ENCODE assay signal across 18 cellular contexts in the genomic region with DNA sequence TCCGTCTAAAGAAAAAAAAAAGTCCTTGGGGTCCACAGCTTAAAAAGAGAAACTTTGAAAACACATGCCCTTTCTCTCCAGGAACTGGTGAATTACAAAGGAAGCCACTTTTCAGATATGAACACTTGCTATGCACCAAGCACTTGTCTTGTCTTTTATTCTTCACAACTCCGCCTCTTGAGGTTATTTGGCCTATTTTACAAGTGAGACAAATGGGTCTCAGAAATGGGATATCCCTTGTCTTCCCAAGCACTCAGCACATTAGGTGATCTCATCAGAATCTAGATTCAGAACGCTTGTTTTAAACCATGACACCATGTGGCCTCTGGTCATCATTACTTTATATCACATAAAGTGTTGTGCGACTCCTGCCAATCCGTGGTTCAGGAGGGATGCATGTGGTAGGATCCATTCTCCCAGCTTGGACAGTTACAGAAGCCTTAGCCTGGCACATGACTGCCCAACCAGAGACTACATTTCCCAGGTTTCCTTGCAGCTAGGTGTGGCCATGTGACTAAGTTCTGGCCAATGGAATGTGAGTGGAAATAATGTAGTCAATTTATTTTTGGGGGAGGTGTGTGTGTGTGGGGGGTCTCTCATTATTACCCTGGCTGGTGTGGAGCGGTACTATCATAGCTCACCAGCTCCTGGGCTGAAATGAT. TPM values are rescaled to one million over a fixed set of nuclear protein-coding genes. Genes with fewer than 3 reads are reported as not detected.
DNase-seq lines count a peak whose midpoint lies in the region; ATAC-seq and TF ChIP-seq lines count a peak whose summit lies in the region.
"Had no signal": no experiment of that assay in that cellular context is flagged by ENCODE, and none has a peak within 500 bp of the region (broad histone marks: within the 10 kb centered on the region; RNA-seq: fewer than 3 reads in every experiment).

No MANE protein-coding gene starts in this region.

- H3K27ac ChIP-seq in HCT116 (ENCODE audit: low read depth, low read length) (no peak overlapping the region), sigmoid colon (no peak overlapping the region)
- H3K27ac ChIP-seq: hepatocyte, SJSA1, VCaP had no signal

- no peaks in the 10 kb centered on the region for H3K79me2 ChIP-seq in HCT116 (ENCODE audit: insufficient read depth, low read length)
- H3K79me2 ChIP-seq: hepatocyte had no signal

- no peak overlapping the region for H2AFZ ChIP-seq in HCT116 (ENCODE audit: low read depth, low read length, poor library complexity, severe bottlenecking)
- H2AFZ ChIP-seq: hepatocyte had no signal

- POLR2A ChIA-PET in HCT116 (lab: Charles Lee) = interaction anchor here (0.9 kb wide), 1 partner anchor 181 kb away, joined by 3 read pairs; the partner anchor contains the start of gene NUP62

- intact Hi-C loops in HCT116 (cut with micrococcal nuclease) = no loop called here
- intact Hi-C loops in sigmoid colon (cut with DNase I) = no loop called here

- H3K4me1 ChIP-seq in HCT116 (ENCODE audit: control insufficient read depth in 1 of 2, insufficient read depth in 2 of 2, low read length in 2 of 2) = peaks cover 4 to 18% of the 10 kb centered on the region in 2 experiments; a peak in 3 of 4 replicates
- H3K4me1 ChIP-seq in sigmoid colon = no peaks in the 10 kb centered on the region
- H3K4me1 ChIP-seq: BE2C had no signal

- no peak for TF ChIP-seq EP300 in sigmoid colon (IDR thresholded peaks at IDR 0.05)

- H3K9ac ChIP-seq in HCT116 (ENCODE audit: low read length) = no peak overlapping the region

- WGBS in sigmoid colon, 2 donors = 76 to 88% methylated on average over 6 of the region's 6 CpGs

- TF ChIP-seq POLR2A in HCT116 (IDR thresholded peaks at IDR 0.05; ENCODE audit: borderline replicate concordance, extremely low read depth, insufficient read depth, insufficient read length) (no peak), sigmoid colon (IDR thresholded peaks at IDR 0.05) (no peak)

- H3K4me2 ChIP-seq in HCT116 (ENCODE audit: low read length) = no peak overlapping the region
- H3K4me2 ChIP-seq: hepatocyte had no signal

- no peaks in the 10 kb centered on the region for H3K9me2 ChIP-seq in HCT116 (ENCODE audit: insufficient read depth)

- H3K36me3 ChIP-seq in HCT116 (ENCODE audit: control insufficient read depth in 1 of 2, insufficient read depth in 2 of 2, low read length in 2 of 2) (no peaks in the 10 kb centered on the region), sigmoid colon (no peaks in the 10 kb centered on the region)
- H3K36me3 ChIP-seq: BE2C, SJSA1 had no signal

- ATAC-seq in HCT116 (peak; percentile 54), GM21515 (IDR thresholded peaks at IDR 0.05; ENCODE audit: unreplicated experiment) (no peak)

- no peak for TF ChIP-seq CTCF in HCT116 (IDR thresholded peaks at IDR 0.05 in 2 of 3, conservative IDR thresholded peaks at IDR 0.05 in 1 of 3; ENCODE audit: borderline replicate concordance in 1 of 3, insufficient read depth in 1 of 3, low read depth in 2 of 3, low read length in 2 of 3)
- TF ChIP-seq CTCF in sigmoid colon (IDR thresholded peaks at IDR 0.05) = no peak

- CTCF ChIA-PET in HCT116 (lab: Charles Lee) = no interaction called here

- DNase-seq in AG08395 (ENCODE audit: low spot score) (peak; percentile 37), HCT116 (ENCODE audit: low read depth, low spot score) (peak; percentile 27), astrocyte of the hippocampus (ENCODE audit: low read depth, low spot score) (peak; percentile 29), iPS-NIHi7 (ENCODE audit: extremely low spot score) (peak; percentile 45), COR-L47 (lab: John Stamatoyannopoulos, UW) (no peak), GM19238 (ENCODE audit: insufficient read length, low spot score) (no peak), sigmoid colon (no peak)
- DNase-seq: activated T-cell treated with anti-CD3 and anti-CD28 coated beads for 4 hours; BE2C; effector CD4-positive, alpha-beta T cell; NCI-H1694; NCI-H69; stimulated activated CD4-positive, alpha-beta T cell treated with anti-CD3 and anti-CD28 coated beads, Interleukin-4, amount 100 ng/mL, for 4 hours had no signal

- H3K4me3 ChIP-seq in HCT116 (replicated peaks in 1 of 2; ENCODE audit: low read depth in 1 of 2, low read length in 2 of 2) (no peak overlapping the region), sigmoid colon (no peak overlapping the region)
- H3K4me3 ChIP-seq: hepatocyte, SJSA1 had no signal

- RAD21 ChIA-PET in HCT116 (lab: Charles Lee; ENCODE audit: low non-redundant PET in 1 of 2, low total read pairs in 2 of 2, uncharacterized antibody in 2 of 2, unreplicated experiment in 2 of 2) = no interaction called here

- TF ChIP-seq RAD21 in HCT116 (IDR thresholded peaks at IDR 0.05; ENCODE audit: low read depth) = no peak

- no peaks in the 10 kb centered on the region for H4K20me1 ChIP-seq in HCT116 (ENCODE audit: insufficient read depth)

- BruUV-seq in HCT116 (replicated peaks; lab: Mats Ljungman, UMichigan) = no TSS peak

- H3K9me3 ChIP-seq in HCT116 (ENCODE audit: control insufficient read depth in 1 of 2, insufficient read depth in 1 of 2, low read depth in 1 of 2, low read length in 2 of 2) (no peaks in the 10 kb centered on the region), sigmoid colon (no peaks in the 10 kb centered on the region)
- H3K9me3 ChIP-seq: BE2C had no signal

- H3K27me3 ChIP-seq in HCT116 (ENCODE audit: insufficient read depth, low read length) (no peaks in the 10 kb centered on the region), sigmoid colon (peaks cover 0 to 6% (median 0%) of the 10 kb centered on the region in 3 donors)
- H3K27me3 ChIP-seq: BE2C, hepatocyte, SJSA1 had no signal

TF ChIP-seq in HCT116, 20 proteins besides CTCF, POLR2A, EP300 and RAD21:
- TF ChIP-seq YY1 (IDR thresholded peaks at IDR 0.05; ENCODE audit: extremely low read depth, insufficient replicate concordance, low read depth, low read length) (peak; percentile 22), MAX (IDR thresholded peaks at IDR 0.05) (0 out of 2 replicates have a peak, but pooled peaks have one; percentile 43), JUND (IDR thresholded peaks at IDR 0.05) (no peak), SP1 (IDR thresholded peaks at IDR 0.05; ENCODE audit: low read depth) (peak; percentile 63)

RNA-seq across cellular contexts. Expression of gene TSKS, which starts 13.9 kb away (rescaled TPM):
- 0.76 TPM for total RNA-seq in HCT116 (2021; ENCODE audit: unreplicated experiment)
- 0.74 and 0.91 TPM in 2 replicates for polyA plus RNA-seq in HCT116 (2012)
- under 1 TPM in 1 of 4 donors, not detected in 3; 0.83 TPM for total RNA-seq in sigmoid colon
- polyA plus RNA-seq in sigmoid colon = 1 to 10 TPM in 1 of 3 donors, under 1 TPM in 1, not detected in 1; 0.36 to 1.2 TPM
- total RNA-seq: hepatocyte, renal cortical epithelial cell, SJSA1 had no signal
- polyA plus RNA-seq: hepatocyte had no signal

RNA-seq across cellular contexts. Expression of gene AP2A1, which starts 17.6 kb away (rescaled TPM):
- total RNA-seq in HCT116 (2021; ENCODE audit: unreplicated experiment) (102 TPM), sigmoid colon (10 to 100 TPM; 48.5 to 81.1 (median 52.0) TPM)
- polyA plus RNA-seq in HCT116 (2012) = 92.9 and 95.3 TPM in 2 replicates
- polyA plus RNA-seq in sigmoid colon = 10 to 100 TPM; 33.0 to 77.4 (median 40.9) TPM

RNA-seq across cellular contexts. Expression of gene CPT1C, which starts 58.3 kb away (rescaled TPM):
- total RNA-seq in HCT116 (2021; ENCODE audit: unreplicated experiment) = 12.0 TPM
- 17.6 and 18.4 TPM in 2 replicates for polyA plus RNA-seq in HCT116 (2012)
- total RNA-seq in sigmoid colon = 10 to 100 TPM in 1 of 4 donors, 1 to 10 TPM in 3; 3.6 to 28.5 (median 4.3) TPM
- polyA plus RNA-seq in sigmoid colon = 1 to 10 TPM in 2 of 3 donors, under 1 TPM in 1; 0.69 to 4.2 (median 2.4) TPM

RNA-seq across cellular contexts. Expression of gene ADM5, which starts 59.8 kb away (rescaled TPM):
- total RNA-seq in HCT116 (2021; ENCODE audit: unreplicated experiment) (12.1 TPM), sigmoid colon (1 to 10 TPM in 3 of 4 donors, under 1 TPM in 1; 0.49 to 1.7 (median 1.5) TPM)
- 6.4 and 7.6 TPM in 2 replicates for polyA plus RNA-seq in HCT116 (2012)
- 1 to 10 TPM in 1 of 3 donors, not detected in 2; 3.1 TPM for polyA plus RNA-seq in sigmoid colon
- polyA plus RNA-seq: hepatocyte had no signal

Comparison
In these comparisons a context has a peak if more than half of its experiments do, and no peak if none do; other contexts are left out.
1. DNase-seq: peak in AG08395 (single experiment), HCT116 (single experiment), astrocyte of the hippocampus (single experiment) and iPS-NIHi7 (single experiment); none in COR-L47 (single experiment), GM19238 (single experiment) and sigmoid colon (single experiment).